Comparison of ENCODE assay signal across 11 cellular contexts in the genomic region with DNA sequence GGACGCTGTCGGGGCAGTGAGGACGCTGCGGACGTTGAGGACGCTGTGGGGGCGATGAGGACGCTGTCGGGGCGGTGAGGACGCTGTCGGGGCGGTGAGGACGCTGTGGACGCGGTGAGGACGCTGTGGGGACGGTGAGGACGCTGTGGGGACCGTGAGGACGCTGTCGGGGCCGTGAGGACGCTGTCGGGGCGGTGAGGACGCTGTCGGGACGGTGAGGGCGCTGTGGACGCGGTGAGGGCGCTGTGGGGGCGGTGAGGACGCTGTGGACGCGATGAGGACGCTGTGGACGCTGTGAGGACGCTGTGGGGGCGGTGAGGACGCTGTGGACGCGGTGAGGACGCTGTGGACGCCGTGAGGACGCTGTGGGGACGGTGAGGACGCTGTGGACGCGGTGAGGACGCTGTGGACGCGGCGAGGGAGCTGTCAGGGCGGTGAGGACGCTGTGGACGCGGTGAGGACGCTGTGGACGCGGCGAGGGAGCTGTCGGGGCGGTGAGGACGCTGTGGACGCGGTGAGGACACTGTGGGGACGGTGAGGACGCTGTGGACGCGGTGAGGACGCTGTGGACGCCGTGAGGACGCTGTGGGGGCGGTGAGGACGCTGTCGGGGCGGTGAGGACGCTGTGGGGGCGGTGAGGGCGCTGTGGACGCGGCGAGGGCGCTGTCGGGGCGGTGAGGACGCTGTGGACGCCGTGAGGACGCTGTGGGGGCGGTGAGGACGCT. TPM values are rescaled to one million over a fixed set of nuclear protein-coding genes. Genes with fewer than 3 reads are reported as not detected.
"Had no signal": no experiment of that assay in that cellular context is flagged by ENCODE, and none has a peak within 500 bp of the region (broad histone marks: within the 10 kb centered on the region; RNA-seq: fewer than 3 reads in every experiment).

No MANE protein-coding gene starts in this region.

RNA-seq across cellular contexts. Expression of a gene that starts 2.9 kb away (rescaled TPM):
- total RNA-seq: activated naive CD4-positive, alpha-beta T cell treated with anti-CD3 and anti-CD28 coated beads for 36 hours; activated naive CD4-positive, alpha-beta T cell treated with anti-CD3 and anti-CD28 coated beads, Interleukin-2, amount 50 U/mL, for 72 hours; activated naive CD8-positive, alpha-beta T cell treated with anti-CD3 and anti-CD28 coated beads for 36 hours; activated naive CD8-positive, alpha-beta T cell treated with anti-CD3 and anti-CD28 coated beads, Interleukin-2, amount 10 ng/mL, durations not matched to agents 7 days and 5 days; activated T-helper 1 cell treated with anti-CD3 and anti-CD28 coated beads, Interleukin-12 subunit alpha, Interleukin-12 subunit beta, Interleukin-2, Interleukin-4 antibody, amounts not matched to agents 30 ng/mL and 10 ng/mL and 1 ng/mL, durations not matched to agents 14 hours and 24 hours and 36 hours; activated T-helper 17 cell treated with anti-CD3 and anti-CD28 coated beads, Interleukin-2, amount 50 U/mL, for 72 hours; activated T-helper 2 cell treated with anti-CD3 and anti-CD28 coated beads, Interferon-gamma antibody, Interleukin-2, Interleukin-4, amounts not matched to agents 10 μg/mL and 5 μg/mL and 100 μg/mL, durations not matched to agents 14 hours and 24 hours and 36 hours; bronchial epithelial cell had no signal

RNA-seq across cellular contexts. Expression of a gene that starts 11.9 kb away (rescaled TPM):
- total RNA-seq: activated naive CD8-positive, alpha-beta T cell treated with anti-CD3 and anti-CD28 coated beads, Interleukin-2, amount 10 ng/mL, durations not matched to agents 7 days and 5 days had no signal

RNA-seq across cellular contexts. Expression of a gene that starts 34.4 kb away (rescaled TPM):
- total RNA-seq: activated naive CD4-positive, alpha-beta T cell treated with anti-CD3 and anti-CD28 coated beads for 36 hours; activated naive CD4-positive, alpha-beta T cell treated with anti-CD3 and anti-CD28 coated beads, Interleukin-2, amount 50 U/mL, for 72 hours; activated naive CD8-positive, alpha-beta T cell treated with anti-CD3 and anti-CD28 coated beads for 36 hours; activated T-cell treated with anti-CD3 and anti-CD28 coated beads, Interleukin-2, amount 50 U/mL, for 4 hours; activated T-helper 17 cell treated with anti-CD3 and anti-CD28 coated beads, Interleukin-2, amount 50 U/mL, for 72 hours; ascending aorta; chondrocyte had no signal
